1 cellular context compared by ENCODE assay signal in genomic region chr1:58803858-58804257, GRCh38.
TF ChIP-seq lines count a peak whose summit lies in the region.

No MANE protein-coding gene starts in this region.

TF ChIP-seq in K562, 482 proteins besides CTCF, POLR2A, EP300 and RAD21:
- TF ChIP-seq, protein P1, sequence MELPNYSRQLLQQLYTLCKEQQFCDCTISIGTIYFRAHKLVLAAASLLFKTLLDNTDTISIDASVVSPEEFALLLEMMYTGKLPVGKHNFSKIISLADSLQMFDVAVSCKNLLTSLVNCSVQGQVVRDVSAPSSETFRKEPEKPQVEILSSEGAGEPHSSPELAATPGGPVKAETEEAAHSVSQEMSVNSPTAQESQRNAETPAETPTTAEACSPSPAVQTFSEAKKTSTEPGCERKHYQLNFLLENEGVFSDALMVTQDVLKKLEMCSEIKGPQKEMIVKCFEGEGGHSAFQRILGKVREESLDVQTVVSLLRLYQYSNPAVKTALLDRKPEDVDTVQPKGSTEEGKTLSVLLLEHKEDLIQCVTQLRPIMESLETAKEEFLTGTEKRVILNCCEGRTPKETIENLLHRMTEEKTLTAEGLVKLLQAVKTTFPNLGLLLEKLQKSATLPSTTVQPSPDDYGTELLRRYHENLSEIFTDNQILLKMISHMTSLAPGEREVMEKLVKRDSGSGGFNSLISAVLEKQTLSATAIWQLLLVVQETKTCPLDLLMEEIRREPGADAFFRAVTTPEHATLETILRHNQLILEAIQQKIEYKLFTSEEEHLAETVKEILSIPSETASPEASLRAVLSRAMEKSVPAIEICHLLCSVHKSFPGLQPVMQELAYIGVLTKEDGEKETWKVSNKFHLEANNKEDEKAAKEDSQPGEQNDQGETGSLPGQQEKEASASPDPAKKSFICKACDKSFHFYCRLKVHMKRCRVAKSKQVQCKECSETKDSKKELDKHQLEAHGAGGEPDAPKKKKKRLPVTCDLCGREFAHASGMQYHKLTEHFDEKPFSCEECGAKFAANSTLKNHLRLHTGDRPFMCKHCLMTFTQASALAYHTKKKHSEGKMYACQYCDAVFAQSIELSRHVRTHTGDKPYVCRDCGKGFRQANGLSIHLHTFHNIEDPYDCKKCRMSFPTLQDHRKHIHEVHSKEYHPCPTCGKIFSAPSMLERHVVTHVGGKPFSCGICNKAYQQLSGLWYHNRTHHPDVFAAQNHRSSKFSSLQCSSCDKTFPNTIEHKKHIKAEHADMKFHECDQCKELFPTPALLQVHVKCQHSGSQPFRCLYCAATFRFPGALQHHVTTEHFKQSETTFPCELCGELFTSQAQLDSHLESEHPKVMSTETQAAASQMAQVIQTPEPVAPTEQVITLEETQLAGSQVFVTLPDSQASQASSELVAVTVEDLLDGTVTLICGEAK (IDR thresholded peaks at IDR 0.05), result peak; percentile 67
- TF ChIP-seq, protein P1 (CRISPR knock-in tag; IDR thresholded peaks at IDR 0.05), result no peak
- TF ChIP-seq EP400 (IDR thresholded peaks at IDR 0.05), result no peak
TF ChIP-seq in K562: peak in this region for 1.
